ENCODE assay signal across 28 cellular contexts in the genomic region with DNA sequence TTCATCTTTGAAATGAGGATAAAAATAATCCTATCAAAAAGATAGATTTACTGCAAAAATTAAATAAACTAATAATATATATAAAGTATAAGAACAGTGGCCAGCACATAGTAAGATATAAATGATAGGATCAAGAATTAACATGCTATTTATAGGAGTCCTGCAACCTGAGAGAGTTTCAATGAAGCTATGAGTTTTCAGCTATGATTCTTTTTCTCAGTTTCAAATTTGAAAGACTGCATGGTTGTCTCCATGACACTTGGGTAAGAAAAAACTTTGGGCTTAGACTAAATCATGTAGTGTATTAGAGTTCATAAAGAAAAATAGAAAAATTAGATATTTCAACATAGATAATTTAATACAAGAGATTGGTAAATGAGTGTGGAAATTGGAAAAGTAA.
"Had no signal": no experiment of that assay in that cellular context is flagged by ENCODE, and none has a peak within 500 bp of the region (broad histone marks: within the 10 kb centered on the region; RNA-seq: fewer than 3 reads in every experiment).

No MANE protein-coding gene starts in this region.

- H3K36me3 ChIP-seq: stomach, suprapubic skin, thoracic aorta, thyroid gland, tibial artery, tibial nerve, transverse colon, upper lobe of left lung, upper lobe of right lung, uterus, vagina had no signal

- H3K36me3 Mint-ChIP-seq: stimulated activated effector memory CD8-positive, alpha-beta T cell treated with anti-CD3 and anti-CD28 coated beads, Interleukin-12 subunit alpha, Interleukin-12 subunit beta, amount 100 ng/mL, for 72 hours; stimulated activated memory B cell treated with anti-CD40 and anti-IgM and Interleukin-4, amounts not matched to agents 10 μg/mL and 1 μg/mL and 100 μg/mL, for 72 hours; stimulated activated naive B cell treated with anti-CD40 and anti-IgM and Interleukin-4, amounts not matched to agents 10 μg/mL and 1 μg/mL and 100 μg/mL, for 72 hours; type B pancreatic cell had no signal

- H3K9me3 Mint-ChIP-seq: type B pancreatic cell had no signal

- H3K27me3 ChIP-seq: stomach, suprapubic skin, testis, thyroid gland, tibial artery, tibial nerve, transverse colon, upper lobe of left lung, upper lobe of right lung, uterus, vagina had no signal

- H3K4me1 Mint-ChIP-seq: stimulated activated effector memory CD8-positive, alpha-beta T cell treated with anti-CD3 and anti-CD28 coated beads, Interleukin-12 subunit alpha, Interleukin-12 subunit beta, amount 100 ng/mL, for 72 hours; stimulated activated memory B cell treated with anti-CD40 and anti-IgM and Interleukin-4, amounts not matched to agents 10 μg/mL and 1 μg/mL and 100 μg/mL, for 72 hours; stimulated activated naive B cell treated with anti-CD40 and anti-IgM and Interleukin-4, amounts not matched to agents 10 μg/mL and 1 μg/mL and 100 μg/mL, for 72 hours; stimulated activated naive CD8-positive, alpha-beta T cell treated with anti-CD3 and anti-CD28 coated beads, Interleukin-15, amount 100 ng/mL, for 72 hours had no signal

- H3K4me3 Mint-ChIP-seq: stimulated activated effector memory CD8-positive, alpha-beta T cell treated with anti-CD3 and anti-CD28 coated beads, Interleukin-12 subunit alpha, Interleukin-12 subunit beta, amount 100 ng/mL, for 72 hours; stimulated activated memory B cell treated with anti-CD40 and anti-IgM and Interleukin-4, amounts not matched to agents 10 μg/mL and 1 μg/mL and 100 μg/mL, for 72 hours; stimulated activated naive B cell treated with anti-CD40 and anti-IgM and Interleukin-4, amounts not matched to agents 10 μg/mL and 1 μg/mL and 100 μg/mL, for 72 hours; stimulated activated naive CD8-positive, alpha-beta T cell treated with anti-CD3 and anti-CD28 coated beads, Interleukin-15, amount 100 ng/mL, for 72 hours; stimulated activated naive CD8-positive, alpha-beta T cell treated with anti-CD3 and anti-CD28 coated beads, Interleukin-15, Interleukin-2, amounts not matched to agents 100 ng/mL and 50 ng/mL, for 24 hours; type B pancreatic cell had no signal

- H3K27ac ChIP-seq: stomach, suprapubic skin, testis, thoracic aorta, thyroid gland, tibial artery, tibial nerve, transverse colon, upper lobe of left lung, upper lobe of right lung, uterus, vagina had no signal

- H3K4me3 ChIP-seq: stomach, suprapubic skin, testis, thoracic aorta, thyroid gland, tibial artery, tibial nerve, transverse colon, upper lobe of left lung, upper lobe of right lung, uterus, vagina had no signal

- ATAC-seq: stimulated activated effector memory CD8-positive, alpha-beta T cell treated with anti-CD3 and anti-CD28 coated beads, Interleukin-12 subunit alpha, Interleukin-12 subunit beta, amount 100 ng/mL, for 72 hours; stimulated activated memory B cell treated with anti-CD40 and anti-IgM and Interleukin-4, amounts not matched to agents 10 μg/mL and 1 μg/mL and 100 μg/mL, for 72 hours; stimulated activated naive B cell treated with anti-CD40 and anti-IgM and Interleukin-4, amounts not matched to agents 10 μg/mL and 1 μg/mL and 100 μg/mL, for 72 hours; stimulated activated naive CD8-positive, alpha-beta T cell treated with anti-CD3 and anti-CD28 coated beads, Interleukin-15, amount 100 ng/mL, for 72 hours; stimulated activated naive CD8-positive, alpha-beta T cell treated with anti-CD3 and anti-CD28 coated beads, Interleukin-15, Interleukin-2, amounts not matched to agents 100 U/mL and 50 U/mL, for 24 hours; upper lobe of right lung had no signal

- H3K27ac Mint-ChIP-seq: stimulated activated effector memory CD8-positive, alpha-beta T cell treated with anti-CD3 and anti-CD28 coated beads, Interleukin-12 subunit alpha, Interleukin-12 subunit beta, amount 100 ng/mL, for 72 hours; stimulated activated memory B cell treated with anti-CD40 and anti-IgM and Interleukin-4, amounts not matched to agents 10 μg/mL and 1 μg/mL and 100 μg/mL, for 72 hours; stimulated activated naive B cell treated with anti-CD40 and anti-IgM and Interleukin-4, amounts not matched to agents 10 μg/mL and 1 μg/mL and 100 μg/mL, for 72 hours; stimulated activated naive CD8-positive, alpha-beta T cell treated with anti-CD3 and anti-CD28 coated beads, Interleukin-15, amount 100 ng/mL, for 72 hours; stimulated activated naive CD8-positive, alpha-beta T cell treated with anti-CD3 and anti-CD28 coated beads, Interleukin-15, Interleukin-2, amounts not matched to agents 100 ng/mL and 50 ng/mL, for 24 hours; type B pancreatic cell had no signal

- H3K27me3 Mint-ChIP-seq: stimulated activated memory B cell treated with anti-CD40 and anti-IgM and Interleukin-4, amounts not matched to agents 10 μg/mL and 1 μg/mL and 100 μg/mL, for 72 hours; stimulated activated naive B cell treated with anti-CD40 and anti-IgM and Interleukin-4, amounts not matched to agents 10 μg/mL and 1 μg/mL and 100 μg/mL, for 72 hours; stimulated activated naive CD8-positive, alpha-beta T cell treated with anti-CD3 and anti-CD28 coated beads, Interleukin-15, amount 100 ng/mL, for 72 hours; stimulated activated naive CD8-positive, alpha-beta T cell treated with anti-CD3 and anti-CD28 coated beads, Interleukin-15, Interleukin-2, amounts not matched to agents 100 ng/mL and 50 ng/mL, for 24 hours had no signal

- H3K4me1 ChIP-seq: stomach, suprapubic skin, testis, thyroid gland, tibial artery, tibial nerve, transverse colon, upper lobe of left lung, upper lobe of right lung, uterus, vagina had no signal

- H3K9me3 ChIP-seq: stomach, suprapubic skin, testis, thoracic aorta, thyroid gland, tibial artery, tibial nerve, transverse colon, upper lobe of left lung, upper lobe of right lung, uterus, vagina had no signal

- DNase-seq: stimulated activated CD4-positive, alpha-beta T cell treated with anti-CD3 and anti-CD28 coated beads, Interleukin-2, amount 100 ng/mL, for 48 hours; stimulated activated CD4-positive, alpha-beta T cell treated with anti-CD3 and anti-CD28 coated beads, Interleukin-4, amount 100 ng/mL, for 1 hour; stimulated activated CD4-positive, alpha-beta T cell treated with anti-CD3 and anti-CD28 coated beads, Interleukin-4, amount 100 ng/mL, for 24 hours; stimulated activated CD4-positive, alpha-beta T cell treated with anti-CD3 and anti-CD28 coated beads, Interleukin-4, amount 100 ng/mL, for 4 hours; stimulated activated CD8-positive, alpha-beta memory T cell treated with anti-CD3 and anti-CD28 coated beads, Interleukin-4, amount 100 ng/mL, for 48 hours; stimulated activated naive B cell treated with anti-CD40 and anti-IgM and Interleukin-4, amounts not matched to agents 10 μg/mL and 1 μg/mL and 100 μg/mL, for 72 hours; stimulated activated naive CD4-positive, alpha-beta T cell; stimulated activated naive CD4-positive, alpha-beta T cell treated with Interleukin-2 at 50 U/mL for 16 hours; stimulated activated naive CD8-positive, alpha-beta T cell treated with anti-CD3 and anti-CD28 coated beads, Interleukin-15, amount 100 ng/mL, for 72 hours; stimulated activated naive CD8-positive, alpha-beta T cell treated with anti-CD3 and anti-CD28 coated beads, Interleukin-15, Interleukin-2, amounts not matched to agents 100 U/mL and 50 U/mL, for 24 hours; stomach; substantia nigra; testis; thyroid gland; tibial artery; transverse colon; trophoblast cell; upper lobe of left lung; upper lobe of right lung; uterus had no signal
